In the genomic region with DNA sequence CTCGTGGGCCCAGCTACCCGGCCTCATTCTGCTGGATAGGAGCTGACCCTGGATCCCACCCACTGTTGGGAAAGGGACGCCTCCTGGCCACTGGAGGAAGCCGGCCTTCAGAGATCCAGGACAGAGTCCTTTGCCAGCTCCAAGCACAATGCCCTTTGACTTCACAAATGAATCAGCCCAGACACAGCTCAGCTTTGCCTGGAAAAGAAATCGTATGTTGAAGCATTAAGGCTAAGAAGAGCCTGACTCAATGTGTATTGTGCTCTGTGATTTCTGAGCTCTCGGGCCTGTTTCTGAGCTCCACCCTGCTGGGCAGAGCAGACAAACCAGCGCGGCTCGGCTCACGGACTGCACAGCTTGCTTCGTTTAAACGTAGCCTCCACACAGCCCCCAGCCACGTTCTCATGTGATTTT, we compare ENCODE assay signal across 15 cellular contexts.
DNase-seq lines count a peak whose midpoint lies in the region; ATAC-seq, FAIRE-seq and TF ChIP-seq lines count a peak whose summit lies in the region.
"Had no signal": no experiment of that assay in that cellular context is flagged by ENCODE, and none has a peak within 500 bp of the region (broad histone marks: within the 10 kb centered on the region; RNA-seq: fewer than 3 reads in every experiment).

No MANE protein-coding gene starts in this region.

- intact Hi-C loops in sigmoid colon (cut with DNase I), result no loop called here
- intact Hi-C loops in activated naive CD4-positive, alpha-beta T cell treated with anti-CD3 and anti-CD28 coated beads for 36 hours (cut with micrococcal nuclease), result no loop called here

- H3K4me1 ChIP-seq in astrocyte (ENCODE audit: insufficient read depth, low read length), result no peaks in the 10 kb centered on the region
- H3K4me1 ChIP-seq in gastroesophageal sphincter, result no peaks in the 10 kb centered on the region
- H3K4me1 ChIP-seq in sigmoid colon, result no peaks in the 10 kb centered on the region

- TF ChIP-seq CTCF in AG10803 (conservative IDR thresholded peaks at IDR 0.05; ENCODE audit: low read length), result no peak
- no peak for TF ChIP-seq CTCF in astrocyte (IDR thresholded peaks at IDR 0.05; ENCODE audit: insufficient read depth, low read depth, low read length)
- no peak for TF ChIP-seq CTCF in gastroesophageal sphincter (IDR thresholded peaks at IDR 0.05)
- no peak for TF ChIP-seq CTCF in sigmoid colon (IDR thresholded peaks at IDR 0.05)

- H3K4me3 Mint-ChIP-seq in astrocyte (ENCODE audit: unreplicated experiment), result no peak overlapping the region
- H3K4me3 Mint-ChIP-seq in activated naive CD4-positive, alpha-beta T cell treated with anti-CD3 and anti-CD28 coated beads for 36 hours, result no peak overlapping the region
- H3K4me3 Mint-ChIP-seq: activated T-helper 1 cell treated with anti-CD3 and anti-CD28 coated beads, Interleukin-12 subunit alpha, Interleukin-12 subunit beta, Interleukin-2, Interleukin-4 antibody, amounts not matched to agents 30 ng/mL and 10 ng/mL and 1 ng/mL, durations not matched to agents 14 hours and 24 hours and 36 hours; stimulated activated memory B cell treated with anti-CD40 and anti-IgM and Interleukin-4, amounts not matched to agents 10 μg/mL and 1 μg/mL and 100 μg/mL, for 72 hours had no signal

- WGBS in gastroesophageal sphincter (ENCODE audit: low coverage in 1 of 2), 2 donors, result 76 to 91% methylated on average over 9 of the region's 13 CpGs
- WGBS in sigmoid colon, 2 donors, result 86 to 88% methylated on average over 13 of the region's 13 CpGs

- H3K27ac Mint-ChIP-seq in astrocyte (ENCODE audit: unreplicated experiment), result no peak overlapping the region
- H3K27ac Mint-ChIP-seq in activated naive CD4-positive, alpha-beta T cell treated with anti-CD3 and anti-CD28 coated beads for 36 hours, result no peak overlapping the region
- H3K27ac Mint-ChIP-seq: activated T-helper 1 cell treated with anti-CD3 and anti-CD28 coated beads, Interleukin-12 subunit alpha, Interleukin-12 subunit beta, Interleukin-2, Interleukin-4 antibody, amounts not matched to agents 30 ng/mL and 10 ng/mL and 1 ng/mL, durations not matched to agents 14 hours and 24 hours and 36 hours; stimulated activated memory B cell treated with anti-CD40 and anti-IgM and Interleukin-4, amounts not matched to agents 10 μg/mL and 1 μg/mL and 100 μg/mL, for 72 hours had no signal

- TF ChIP-seq POLR2A in gastroesophageal sphincter (IDR thresholded peaks at IDR 0.05), result no peak
- no peak for TF ChIP-seq POLR2A in sigmoid colon (IDR thresholded peaks at IDR 0.05)

- peak; percentile 80 for ATAC-seq in gastroesophageal sphincter
- ATAC-seq: stimulated activated memory B cell treated with anti-CD40 and anti-IgM and Interleukin-4, amounts not matched to agents 10 μg/mL and 1 μg/mL and 100 μg/mL, for 72 hours had no signal

- H3K4me3 ChIP-seq in AG10803 (ENCODE audit: low read length), result no peak overlapping the region
- H3K4me3 ChIP-seq in astrocyte (ENCODE audit: insufficient read depth, low read depth, low read length), result no peak overlapping the region
- no peak overlapping the region for H3K4me3 ChIP-seq in gastroesophageal sphincter
- H3K4me3 ChIP-seq in sigmoid colon, result no peak overlapping the region

- no peak for FAIRE-seq in astrocyte (lab: Jason Lieb, UNC)
- FAIRE-seq: islet of Langerhans had no signal

- H3K36me3 ChIP-seq in astrocyte (ENCODE audit: insufficient read depth, low read length), result no peaks in the 10 kb centered on the region
- no peaks in the 10 kb centered on the region for H3K36me3 ChIP-seq in gastroesophageal sphincter
- H3K36me3 ChIP-seq in sigmoid colon, result no peaks in the 10 kb centered on the region

- no peak overlapping the region for H3K9ac ChIP-seq in astrocyte (ENCODE audit: low read length)
- H3K9ac ChIP-seq: KMS-11 had no signal

- DNase-seq in AG10803 (ENCODE audit: low read depth), result peak; percentile 31
- no peak for DNase-seq in astrocyte (ENCODE audit: low read depth)
- peak; percentile 76 for DNase-seq in sigmoid colon
- DNase-seq in activated naive CD4-positive, alpha-beta T cell treated with anti-CD3 and anti-CD28 coated beads for 36 hours, result no peak
- DNase-seq in Kasumi-1 (lab: John Stamatoyannopoulos, UW), result no peak
- DNase-seq in NCI-H345 treated with DMSO at 0.1 percent for 48 hours (lab: John Stamatoyannopoulos, UW; ENCODE audit: unreplicated experiment), result no peak
- DNase-seq in NCI-H2171 treated with DMSO at 0.1 percent for 48 hours (lab: John Stamatoyannopoulos, UW), result no peak
- DNase-seq: GOT3, T-helper 1 cell had no signal

- H3K9me3 ChIP-seq in astrocyte (ENCODE audit: insufficient read depth, low read depth, low read length) (peaks cover 4% of the 10 kb centered on the region), gastroesophageal sphincter (peaks cover 0 to 12% (median 0%) of the 10 kb centered on the region in 3 donors), sigmoid colon (peaks cover 0 to 3% (median 0%) of the 10 kb centered on the region in 4 donors)

- peak overlapping the region; percentile 30 for H2AFZ ChIP-seq in astrocyte (ENCODE audit: low read depth, low read length)

- CTCF ChIA-PET in activated naive CD4-positive, alpha-beta T cell treated with anti-CD3 and anti-CD28 coated beads for 36 hours (lab: Charles Lee), result no interaction called here

- no peaks in the 10 kb centered on the region for H4K20me1 ChIP-seq in astrocyte (ENCODE audit: insufficient read depth, low read length)

- H3K27me3 ChIP-seq in astrocyte (ENCODE audit: insufficient read depth, low read length) (no peaks in the 10 kb centered on the region), gastroesophageal sphincter (no peaks in the 10 kb centered on the region), sigmoid colon (no peaks in the 10 kb centered on the region)

- peaks cover 9% of the 10 kb centered on the region for H3K9me3 Mint-ChIP-seq in astrocyte (ENCODE audit: unreplicated experiment)
- H3K9me3 Mint-ChIP-seq in activated naive CD4-positive, alpha-beta T cell treated with anti-CD3 and anti-CD28 coated beads for 36 hours, result no peaks in the 10 kb centered on the region

- H3K79me2 ChIP-seq in astrocyte (ENCODE audit: insufficient read depth, low read length), result no peaks in the 10 kb centered on the region

- no peaks in the 10 kb centered on the region for H3K36me3 Mint-ChIP-seq in astrocyte (ENCODE audit: low read depth, unreplicated experiment)
- H3K36me3 Mint-ChIP-seq in activated naive CD4-positive, alpha-beta T cell treated with anti-CD3 and anti-CD28 coated beads for 36 hours (ENCODE audit: low read depth), result no peaks in the 10 kb centered on the region

- H3K27ac ChIP-seq in astrocyte (ENCODE audit: low read depth, low read length) (no peak overlapping the region), gastroesophageal sphincter (peak overlapping the region in 3 of 4 donors; percentile 14 to 18 (median 15)), sigmoid colon (peak overlapping the region in 3 of 4 donors; percentile 5 to 39 (median 32))
- H3K27ac ChIP-seq: KMS-11, RWPE1 had no signal

- peaks cover 2% of the 10 kb centered on the region for H3K27me3 Mint-ChIP-seq in astrocyte (ENCODE audit: low read depth, unreplicated experiment)
- peaks cover 4% of the 10 kb centered on the region for H3K27me3 Mint-ChIP-seq in activated naive CD4-positive, alpha-beta T cell treated with anti-CD3 and anti-CD28 coated beads for 36 hours (ENCODE audit: low read depth)
- H3K27me3 Mint-ChIP-seq: stimulated activated memory B cell treated with anti-CD40 and anti-IgM and Interleukin-4, amounts not matched to agents 10 μg/mL and 1 μg/mL and 100 μg/mL, for 72 hours had no signal

- no peak overlapping the region for H3K4me2 ChIP-seq in astrocyte (ENCODE audit: low read length)
- H3K4me2 ChIP-seq: KMS-11 had no signal

- no peak for TF ChIP-seq EP300 in gastroesophageal sphincter (IDR thresholded peaks at IDR 0.05)
- TF ChIP-seq EP300 in sigmoid colon (IDR thresholded peaks at IDR 0.05), result no peak

- H3K4me1 Mint-ChIP-seq in astrocyte (ENCODE audit: low read depth, unreplicated experiment), result peaks cover 7% of the 10 kb centered on the region
- no peaks in the 10 kb centered on the region for H3K4me1 Mint-ChIP-seq in activated naive CD4-positive, alpha-beta T cell treated with anti-CD3 and anti-CD28 coated beads for 36 hours (ENCODE audit: low read depth)

Comparison
In these comparisons a context has a peak if more than half of its experiments do, and no peak if none do; other contexts are left out.
1. DNase-seq: peak in AG10803 (single experiment) and sigmoid colon (single experiment); none in astrocyte (single experiment), activated naive CD4-positive, alpha-beta T cell treated with anti-CD3 and anti-CD28 coated beads for 36 hours (single experiment), Kasumi-1 (0 of 2), NCI-H345 treated with DMSO at 0.1 percent for 48 hours (single experiment) and NCI-H2171 treated with DMSO at 0.1 percent for 48 hours (single experiment).